Comparison of ENCODE assay signal across 1 cellular context in genomic region chr1:204266504-204267034, GRCh38.
A peak's percentile ranks its signal among the peaks of the same experiment; 100 is the strongest.
TF ChIP-seq lines count a peak whose summit lies in the region.

No MANE protein-coding gene starts in this region.

TF ChIP-seq in HepG2, 621 proteins besides CTCF, POLR2A, EP300 and RAD21 (continued from another document and continues in another):
- TF ChIP-seq PRPF4 (IDR thresholded peaks at IDR 0.05; ENCODE audit: low read depth, low read length, poor library complexity, severe bottlenecking): no peak
- no peak for TF ChIP-seq THAP9 (CRISPR knock-in tag; IDR thresholded peaks at IDR 0.05; ENCODE audit: borderline replicate concordance)
- TF ChIP-seq NR2F1 (CRISPR knock-in tag; IDR thresholded peaks at IDR 0.05): no peak; a peak in 1 of 4 replicates
- no peak for TF ChIP-seq ARNT2 (CRISPR knock-in tag; IDR thresholded peaks at IDR 0.05; ENCODE audit: low read depth)
- no peak for TF ChIP-seq ZBTB42 (CRISPR knock-in tag; IDR thresholded peaks at IDR 0.05)
- no peak for TF ChIP-seq ZMYM2 (CRISPR knock-in tag; IDR thresholded peaks at IDR 0.05)
- no peak for TF ChIP-seq TRIM22 (IDR thresholded peaks at IDR 0.05)
- TF ChIP-seq ZSCAN30 (CRISPR knock-in tag; IDR thresholded peaks at IDR 0.05): no peak
- no peak for TF ChIP-seq ZNF850 (CRISPR knock-in tag; conservative IDR thresholded peaks at IDR 0.05)
- TF ChIP-seq MAX (IDR thresholded peaks at IDR 0.05): peak; percentile 66
- peak; percentile 46; the same call in 1 of the 2 replicates for TF ChIP-seq STAT6 (CRISPR knock-in tag; IDR thresholded peaks at IDR 0.05; ENCODE audit: borderline replicate concordance)
- TF ChIP-seq ZNF232 (CRISPR knock-in tag; IDR thresholded peaks at IDR 0.05; ENCODE audit: borderline replicate concordance): no peak; the same call in 1 of the 2 replicates
- TF ChIP-seq ZNF639 (CRISPR knock-in tag; conservative IDR thresholded peaks at IDR 0.05): no peak
- TF ChIP-seq EEA1 (CRISPR knock-in tag; IDR thresholded peaks at IDR 0.05; ENCODE audit: borderline replicate concordance): no peak
- TF ChIP-seq ZNF703 (CRISPR knock-in tag; IDR thresholded peaks at IDR 0.05; ENCODE audit: borderline replicate concordance): no peak
- TF ChIP-seq ZBTB39 (CRISPR knock-in tag; IDR thresholded peaks at IDR 0.05): no peak
- peak; percentile 16; the same call in 1 of the 2 replicates for TF ChIP-seq NR0B2 (CRISPR knock-in tag; IDR thresholded peaks at IDR 0.05)
- no peak for TF ChIP-seq ZNF720 (CRISPR knock-in tag; IDR thresholded peaks at IDR 0.05)
- TF ChIP-seq SAP130 (CRISPR knock-in tag; IDR thresholded peaks at IDR 0.05; ENCODE audit: low read depth): peak; percentile 84
- no peak for TF ChIP-seq CCAR2 (optimal IDR thresholded peaks at IDR 0.05; ENCODE audit: low read depth, low read length)
- no peak for TF ChIP-seq EHMT2 (IDR thresholded peaks at IDR 0.05; ENCODE audit: borderline replicate concordance, low read depth, low read length)
- TF ChIP-seq MIXL1 (CRISPR knock-in tag; IDR thresholded peaks at IDR 0.05): peak; percentile 73
- no peak for TF ChIP-seq RFX3 (CRISPR knock-in tag; IDR thresholded peaks at IDR 0.05)
- no peak for TF ChIP-seq JDP2 (CRISPR knock-in tag; IDR thresholded peaks at IDR 0.05; ENCODE audit: borderline replicate concordance)
- no peak for TF ChIP-seq ZNF18 (CRISPR knock-in tag; IDR thresholded peaks at IDR 0.05; ENCODE audit: insufficient replicate concordance)
- TF ChIP-seq TBL1XR1 (IDR thresholded peaks at IDR 0.05; ENCODE audit: borderline replicate concordance, low read length, partially characterized antibody): no peak
- TF ChIP-seq TOPORS (CRISPR knock-in tag; IDR thresholded peaks at IDR 0.05): no peak
- no peak; the same call in 1 of the 2 replicates for TF ChIP-seq ZNF503 (CRISPR knock-in tag; IDR thresholded peaks at IDR 0.05)
- no peak for TF ChIP-seq DMTF1 (CRISPR knock-in tag; IDR thresholded peaks at IDR 0.05)
- TF ChIP-seq ZNF143 (CRISPR knock-in tag; IDR thresholded peaks at IDR 0.05): no peak
- TF ChIP-seq RERE (CRISPR knock-in tag; IDR thresholded peaks at IDR 0.05; ENCODE audit: low read depth): no peak
- TF ChIP-seq ZNF83 (CRISPR knock-in tag; IDR thresholded peaks at IDR 0.05; ENCODE audit: borderline replicate concordance): no peak
- TF ChIP-seq ZNF605 (CRISPR knock-in tag; IDR thresholded peaks at IDR 0.05): no peak
- 0 out of 2 replicates have a peak, but pooled peaks have one; percentile 21 for TF ChIP-seq HMG20B (CRISPR knock-in tag; conservative IDR thresholded peaks at IDR 0.05)
